Comparison of ENCODE assay signal across 22 cellular contexts in the genomic region with DNA sequence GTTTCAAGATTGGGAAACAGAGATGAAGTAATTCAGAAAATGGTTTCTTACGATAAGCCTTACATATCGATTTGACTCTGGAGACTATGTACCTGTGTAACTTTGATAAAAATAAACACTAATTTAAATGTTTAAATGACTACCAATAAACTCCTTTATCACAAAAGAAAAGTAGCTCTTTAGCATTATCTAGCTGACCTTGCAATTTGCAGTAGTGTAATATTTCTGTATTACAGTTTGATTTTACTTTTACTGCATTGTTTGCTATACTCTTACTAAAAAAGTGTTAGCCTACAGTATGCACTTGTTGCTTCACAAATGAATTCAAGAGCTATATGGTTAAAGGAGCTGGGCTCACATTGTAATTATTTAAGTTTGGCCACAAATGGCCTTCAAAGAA.
DNase-seq lines count a peak whose midpoint lies in the region; ATAC-seq, FAIRE-seq and TF ChIP-seq lines count a peak whose summit lies in the region.
"Had no signal": no experiment of that assay in that cellular context is flagged by ENCODE, and none has a peak within 500 bp of the region (broad histone marks: within the 10 kb centered on the region; RNA-seq: fewer than 3 reads in every experiment).

No MANE protein-coding gene starts in this region.

- H2AK5ac ChIP-seq in IMR-90 (ENCODE audit: low read depth, low read length) (no peak overlapping the region), H1 (ENCODE audit: low read depth, low read length) (no peak overlapping the region)

- H3K36me3 Mint-ChIP-seq in osteocyte (ENCODE audit: unreplicated experiment): no peaks in the 10 kb centered on the region
- H3K36me3 Mint-ChIP-seq: CD8-positive, alpha-beta T cell had no signal

- no TSS peak for BruUV-seq in IMR-90 (replicated peaks; lab: Mats Ljungman, UMichigan)

- H3K27ac ChIP-seq in A549 (no peak overlapping the region), IMR-90 (ENCODE audit: insufficient read depth, low read length) (no peak overlapping the region), H1 (ENCODE audit: low read depth, low read length) (no peak overlapping the region), hepatocyte (no peak overlapping the region)
- H3K27ac ChIP-seq: BLaER1 treated with 17β-estradiol and CSF1 and Interleukin-3, amounts not matched to agents 10 nM and 100 nM; C4-2B had no signal

- TF ChIP-seq CTCF in A549 (IDR thresholded peaks at IDR 0.05) (no peak), IMR-90 (conservative IDR thresholded peaks at IDR 0.05; ENCODE audit: low read depth, low read length) (no peak), H1 (IDR thresholded peaks at IDR 0.05; ENCODE audit: control extremely low read depth in 1 of 3, insufficient read depth in 1 of 3, low read depth in 1 of 3, low read length in 3 of 3) (no peak), osteocyte (IDR thresholded peaks at IDR 0.05) (no peak), hepatocyte (IDR thresholded peaks at IDR 0.05; ENCODE audit: poor library complexity) (no peak)

- H3K27me3 Mint-ChIP-seq in osteocyte (ENCODE audit: unreplicated experiment): no peaks in the 10 kb centered on the region
- H3K27me3 Mint-ChIP-seq: B cell; CD4-positive, alpha-beta T cell had no signal

- TF ChIP-seq POLR2A in A549 (IDR thresholded peaks at IDR 0.05; ENCODE audit: low read length): no peak
- TF ChIP-seq POLR2A in IMR-90 (IDR thresholded peaks at IDR 0.05; ENCODE audit: low read depth, low read length): no peak
- TF ChIP-seq POLR2A in H1 (IDR thresholded peaks at IDR 0.05; ENCODE audit: control extremely low read depth in 1 of 2, low read depth in 2 of 2, low read length in 2 of 2): no peak

- H3K9ac ChIP-seq in IMR-90 (ENCODE audit: low read depth, low read length) (no peak overlapping the region), H1 (replicated peaks in 1 of 4; ENCODE audit: extremely low read depth in 1 of 4, low read depth in 3 of 4, low read length in 3 of 4) (no peak overlapping the region)
- H3K9ac ChIP-seq: BLaER1 treated with 17β-estradiol and CSF1 and Interleukin-3, amounts not matched to agents 10 nM and 100 nM had no signal

- in situ Hi-C loops in IMR-90 (cut with MboI; ENCODE audit: low sequenced_read_pairs): no loop called here

- H3K9me1 ChIP-seq in IMR-90 (ENCODE audit: insufficient read depth, low read length): no peaks in the 10 kb centered on the region

- H3K9me2 ChIP-seq in hepatocyte (replicated peaks; ENCODE audit: insufficient read depth): no peaks in the 10 kb centered on the region

- dilution Hi-C loops in IMR-90 (cut with HindIII; ENCODE audit: low sequenced_read_pairs, unreplicated experiment): no loop called here

- H3K27ac Mint-ChIP-seq in osteocyte (ENCODE audit: unreplicated experiment): no peak overlapping the region
- H3K27ac Mint-ChIP-seq: B cell; CD4-positive, alpha-beta T cell; CD8-positive, alpha-beta T cell had no signal

- DNase-seq in A549 (ENCODE audit: low read depth in 1 of 2, low spot score in 1 of 2): no peak
- no peak for DNase-seq in IMR-90
- no peak for DNase-seq in H1 (ENCODE audit: low read depth in 1 of 2, low spot score in 2 of 2)
- no peak for DNase-seq in osteocyte (ENCODE audit: extremely low spot score, unreplicated experiment)
- DNase-seq in hepatocyte (ENCODE audit: low spot score): no peak
- DNase-seq in NCI-H2107 treated with DMSO at 0.1 percent for 48 hours (lab: John Stamatoyannopoulos, UW; ENCODE audit: unreplicated experiment): no peak
- DNase-seq: 8988T; AML-193; Caco-2; Calu3; CD4-positive, alpha-beta T cell; CD8-positive, alpha-beta T cell; DMS79 treated with DMSO at 0.1 percent for 48 hours; GF-D8 had no signal

- H2AK9ac ChIP-seq in IMR-90 (replicated peaks; ENCODE audit: low read depth, low read length, poor library complexity): no peak overlapping the region

- no peak overlapping the region for H3K23ac ChIP-seq in IMR-90 (ENCODE audit: low read depth, low read length)
- H3K23ac ChIP-seq in H1 (ENCODE audit: insufficient read length): no peak overlapping the region

- no peak overlapping the region for H2BK5ac ChIP-seq in IMR-90 (ENCODE audit: low read depth, low read length, poor library complexity, severe bottlenecking)
- no peak overlapping the region for H2BK5ac ChIP-seq in H1 (ENCODE audit: low read depth, low read length)

- H4K5ac ChIP-seq in IMR-90 (ENCODE audit: low read depth, low read length) (no peak overlapping the region), H1 (ENCODE audit: insufficient read length, low read depth, low read length) (no peak overlapping the region)

- POLR2A ChIA-PET in A549 (lab: Yijun Ruan, JAX) (no interaction called here), IMR-90 (lab: Charles Lee; ENCODE audit: unreplicated experiment) (no interaction called here), H1 (lab: Charles Lee; ENCODE audit: partially characterized antibody) (no interaction called here)

- H3K79me1 ChIP-seq in IMR-90 (ENCODE audit: low read depth in 1 of 2, low read length in 2 of 2) (no peaks in the 10 kb centered on the region), H1 (ENCODE audit: low read depth, low read length) (no peaks in the 10 kb centered on the region)

- H4K20me1 ChIP-seq in IMR-90 (ENCODE audit: insufficient read depth, low read length) (no peaks in the 10 kb centered on the region), H1 (replicated peaks in 1 of 2; ENCODE audit: control insufficient read depth in 1 of 2, insufficient read depth in 2 of 2, low read length in 2 of 2) (no peaks in the 10 kb centered on the region), hepatocyte (ENCODE audit: insufficient read depth, poor library complexity, severe bottlenecking) (no peaks in the 10 kb centered on the region)
- H4K20me1 ChIP-seq: BLaER1 treated with 17β-estradiol and CSF1 and Interleukin-3, amounts not matched to agents 10 nM and 100 nM had no signal

- H3K79me2 ChIP-seq in H1 (ENCODE audit: control insufficient read depth in 1 of 2, insufficient read depth in 2 of 2, low read length in 2 of 2) (no peaks in the 10 kb centered on the region), hepatocyte (no peaks in the 10 kb centered on the region)

- H3K36me3 ChIP-seq in IMR-90 (ENCODE audit: control insufficient read depth, insufficient read depth, low read length): no peaks in the 10 kb centered on the region
- no peaks in the 10 kb centered on the region for H3K36me3 ChIP-seq in H1 (ENCODE audit: control insufficient read depth in 2 of 4, insufficient read depth in 4 of 4, low read length in 3 of 4)
- H3K36me3 ChIP-seq in hepatocyte (replicated peaks; ENCODE audit: insufficient read depth, low read depth): no peaks in the 10 kb centered on the region
- H3K36me3 ChIP-seq: BLaER1 treated with 17β-estradiol and CSF1 and Interleukin-3, amounts not matched to agents 10 nM and 100 nM had no signal

- H4K91ac ChIP-seq in IMR-90 (ENCODE audit: insufficient read depth, low read depth, low read length): no peak overlapping the region
- H4K91ac ChIP-seq in H1 (replicated peaks; ENCODE audit: insufficient read length, low read length): no peak overlapping the region

- no peak overlapping the region for H4K8ac ChIP-seq in IMR-90 (ENCODE audit: low read depth in 2 of 2, low read length in 2 of 2)
- H4K8ac ChIP-seq in H1 (ENCODE audit: extremely low read depth, insufficient read depth, low read length): no peak overlapping the region

- H3K4me2 ChIP-seq in A549 (no peak overlapping the region), IMR-90 (ENCODE audit: low read depth, low read length) (no peak overlapping the region), H1 (ENCODE audit: insufficient read depth in 1 of 2, low read depth in 2 of 2, low read length in 2 of 2) (no peak overlapping the region), hepatocyte (no peak overlapping the region)
- H3K4me2 ChIP-seq: BLaER1 treated with 17β-estradiol and CSF1 and Interleukin-3, amounts not matched to agents 10 nM and 100 nM had no signal

- H2BK120ac ChIP-seq in IMR-90 (ENCODE audit: low read depth, low read length) (no peak overlapping the region), H1 (replicated peaks; ENCODE audit: low read depth, low read length) (no peak overlapping the region)

- no peak for FAIRE-seq in A549 (lab: Jason Lieb, UNC)
- FAIRE-seq in H1 (lab: Jason Lieb, UNC): no peak
- FAIRE-seq: A204.1, D721Med, G401.6, GM12891, GM19239 had no signal

- CTCF ChIA-PET in A549 (lab: Yijun Ruan, JAX) (no interaction called here), IMR-90 (lab: Yijun Ruan, JAX) (no interaction called here), H1 (lab: Charles Lee; ENCODE audit: partially characterized antibody) (interaction anchor here (1.3 kb wide), 1 partner anchor 12 kb away, joined by 4 read pairs; no protein-coding TSS in a partner anchor)

- no peaks in the 10 kb centered on the region for H3K27me3 ChIP-seq in IMR-90 (ENCODE audit: control insufficient read depth, insufficient read depth, low read length)
- no peaks in the 10 kb centered on the region for H3K27me3 ChIP-seq in H1 (replicated peaks in 1 of 4; ENCODE audit: control insufficient read depth in 3 of 4, extremely low read depth in 1 of 4, insufficient read depth in 3 of 4, low read length in 3 of 4)
- H3K27me3 ChIP-seq in hepatocyte: no peaks in the 10 kb centered on the region
- H3K27me3 ChIP-seq: BLaER1 treated with 17β-estradiol and CSF1 and Interleukin-3, amounts not matched to agents 10 nM and 100 nM had no signal

- H3K4me3 Mint-ChIP-seq in osteocyte (ENCODE audit: unreplicated experiment): no peak overlapping the region
- H3K4me3 Mint-ChIP-seq: B cell; CD4-positive, alpha-beta T cell; CD8-positive, alpha-beta T cell had no signal

- no peaks in the 10 kb centered on the region for H3K23me2 ChIP-seq in H1 (ENCODE audit: low read depth, low read length)

- H3K9me3 Mint-ChIP-seq in osteocyte (ENCODE audit: unreplicated experiment): peaks cover 17% of the 10 kb centered on the region
- H3K9me3 Mint-ChIP-seq: CD4-positive, alpha-beta T cell had no signal

- H2BK12ac ChIP-seq in H1 (ENCODE audit: low read depth, low read length): no peak overlapping the region

- TF ChIP-seq RAD21 in A549 (conservative IDR thresholded peaks at IDR 0.05 in 1 of 2, IDR thresholded peaks at IDR 0.05 in 1 of 2): no peak
- TF ChIP-seq RAD21 in IMR-90 (IDR thresholded peaks at IDR 0.05; ENCODE audit: low read length): no peak
- no peak for TF ChIP-seq RAD21 in H1 (IDR thresholded peaks at IDR 0.05 in 1 of 2, conservative IDR thresholded peaks at IDR 0.05 in 1 of 2; ENCODE audit: low read depth in 2 of 2, low read length in 2 of 2)

- H3K56ac ChIP-seq in IMR-90 (ENCODE audit: extremely low read depth, insufficient read depth, low read length) (no peak overlapping the region), H1 (replicated peaks; ENCODE audit: insufficient read length, low read depth, low read length) (no peak overlapping the region)

- no peaks in the 10 kb centered on the region for H3K4me1 Mint-ChIP-seq in osteocyte (ENCODE audit: unreplicated experiment)
- H3K4me1 Mint-ChIP-seq: B cell had no signal

- no peak overlapping the region for H3K14ac ChIP-seq in IMR-90 (replicated peaks; ENCODE audit: low read depth, low read length)
- no peak overlapping the region for H3K14ac ChIP-seq in H1 (ENCODE audit: insufficient read length)

- H2AFZ ChIP-seq in IMR-90 (replicated peaks; ENCODE audit: low read length, poor library complexity) (no peak overlapping the region), H1 (ENCODE audit: low read length) (no peak overlapping the region), hepatocyte (no peak overlapping the region)

- H3K18ac ChIP-seq in IMR-90 (ENCODE audit: low read depth, low read length) (no peak overlapping the region), H1 (ENCODE audit: extremely low read depth, low read length) (no peak overlapping the region)

- 45% methylated on average over 2 of the region's 2 CpGs for WGBS in A549 (ENCODE audit: missing lambda C conversion rate)
- no CpG with 5 or more reads among the region's 2 CpGs for WGBS in IMR-90 (ENCODE audit: extremely low coverage in 2 of 2, insufficient read length in 1 of 2), 2 experiments
- 89% methylated on average over 2 of the region's 2 CpGs; no CpG with 5 or more reads in 1 of the 2 experiments for WGBS in H1 (ENCODE audit: extremely low coverage in 1 of 2, insufficient coverage in 1 of 2, insufficient read length in 1 of 2, insufficient replicate concordance in 2 of 2, low coverage in 1 of 2, low lambda C conversion rate in 2 of 2, missing lambda C conversion rate in 1 of 2), 2 experiments
- 95% methylated on average over 2 of the region's 2 CpGs for WGBS in hepatocyte (ENCODE audit: low lambda C conversion rate, missing lambda C conversion rate)

- H2BK15ac ChIP-seq in IMR-90 (ENCODE audit: low read depth, low read length): no peak overlapping the region
- H2BK15ac ChIP-seq in H1 (ENCODE audit: low read length): no peak overlapping the region

- H3K4me1 ChIP-seq in A549: no peaks in the 10 kb centered on the region
- H3K4me1 ChIP-seq in IMR-90 (ENCODE audit: control insufficient read depth, insufficient read depth, low read length): no peaks in the 10 kb centered on the region
- no peaks in the 10 kb centered on the region; a peak in 1 of 7 replicates for H3K4me1 ChIP-seq in H1 (replicated peaks in 1 of 4; ENCODE audit: control insufficient read depth in 3 of 4, insufficient read depth in 4 of 4, low read length in 3 of 4)
- H3K4me1 ChIP-seq in hepatocyte (ENCODE audit: insufficient read depth): no peaks in the 10 kb centered on the region
- H3K4me1 ChIP-seq: BLaER1 treated with 17β-estradiol and CSF1 and Interleukin-3, amounts not matched to agents 10 nM and 100 nM; Caco-2 had no signal

- TF ChIP-seq EP300 in A549 (IDR thresholded peaks at IDR 0.05) (no peak), H1 (IDR thresholded peaks at IDR 0.05; ENCODE audit: borderline replicate concordance in 1 of 2, low read depth in 2 of 2, low read length in 2 of 2) (no peak)

- H3K4ac ChIP-seq in IMR-90 (ENCODE audit: low read depth, low read length) (no peak overlapping the region), H1 (replicated peaks; ENCODE audit: insufficient read length, low read depth, low read length) (no peak overlapping the region)

- no peak overlapping the region for H2BK20ac ChIP-seq in IMR-90 (ENCODE audit: low read depth, low read length)
- no peak overlapping the region for H2BK20ac ChIP-seq in H1 (ENCODE audit: low read length)

- ATAC-seq in A549 (no peak), IMR-90 (ENCODE audit: low read depth) (no peak)
- ATAC-seq: CD8-positive, alpha-beta T cell had no signal

- intact Hi-C loops in IMR-90 (cut with micrococcal nuclease): no loop called here

- H3K4me3 ChIP-seq in A549 (no peak overlapping the region), IMR-90 (ENCODE audit: insufficient read depth, low read depth, low read length) (no peak overlapping the region), H1 (ENCODE audit: extremely low read depth in 1 of 4, insufficient read depth in 2 of 4, low read depth in 3 of 4, low read length in 4 of 4) (no peak overlapping the region), hepatocyte (no peak overlapping the region)
- H3K4me3 ChIP-seq: BLaER1 treated with 17β-estradiol and CSF1 and Interleukin-3, amounts not matched to agents 10 nM and 100 nM had no signal

- H3K9me3 ChIP-seq in A549: no peaks in the 10 kb centered on the region
- peaks cover 20% of the 10 kb centered on the region for H3K9me3 ChIP-seq in IMR-90 (ENCODE audit: control insufficient read depth, insufficient read depth, low read length)
- no peaks in the 10 kb centered on the region for H3K9me3 ChIP-seq in H1 (ENCODE audit: insufficient read depth in 2 of 2, low read depth in 1 of 2, low read length in 1 of 2)
- H3K9me3 ChIP-seq in hepatocyte (ENCODE audit: low read depth): no peaks in the 10 kb centered on the region
- H3K9me3 ChIP-seq: BLaER1 treated with 17β-estradiol and CSF1 and Interleukin-3, amounts not matched to agents 10 nM and 100 nM; Caco-2 had no signal
